ENCODE assay signal across 8 cellular contexts in the genomic region with DNA sequence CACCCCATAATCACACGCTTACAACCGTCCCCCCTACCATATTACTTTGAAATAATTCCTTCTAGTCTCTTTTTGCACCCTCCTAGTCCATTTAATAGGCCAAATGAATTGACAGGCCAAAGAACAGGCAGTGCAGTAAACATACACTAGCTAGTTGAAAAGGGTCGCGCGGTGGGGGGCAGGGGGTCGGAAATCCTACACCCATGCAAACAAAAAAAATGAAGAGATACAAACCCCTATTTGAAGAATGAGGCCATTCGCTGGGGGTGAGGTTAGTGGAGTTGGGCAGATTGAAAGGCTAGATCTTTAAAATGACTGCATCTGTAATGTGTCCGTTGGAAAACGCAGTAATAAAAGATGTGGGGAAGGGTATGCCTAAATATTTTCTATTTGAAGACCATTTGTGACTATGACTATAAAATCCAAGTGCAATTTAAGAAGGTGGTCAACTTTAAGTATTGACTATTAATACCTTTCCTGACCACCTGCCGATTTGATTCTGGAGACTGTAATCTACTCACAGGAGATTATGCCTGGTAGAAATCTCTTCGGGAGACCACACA. TPM values are rescaled to one million over a fixed set of nuclear protein-coding genes. Genes with fewer than 3 reads are reported as not detected.
DNase-seq lines count a peak whose midpoint lies in the region; TF ChIP-seq lines count a peak whose summit lies in the region.

No MANE protein-coding gene starts in this region.

- peaks cover 2% of the 10 kb centered on the region for H3K4me1 ChIP-seq in mesenchymal stem cell (ENCODE audit: control insufficient read depth, insufficient read depth, low read depth, low read length)

- peak overlapping the region; percentile 88 for H3K4me3 ChIP-seq in AG04450 (ENCODE audit: low read depth, low read length)
- H3K4me3 ChIP-seq in astrocyte of the cerebellum (ENCODE audit: low read depth, low read length), result peak overlapping the region; percentile 85
- peak overlapping the region; percentile 77 to 96 for H3K4me3 ChIP-seq in mesenchymal stem cell (ENCODE audit: insufficient read depth in 1 of 2, low read depth in 1 of 2, low read length in 2 of 2)

- WGBS in mesenchymal stem cell, result 36% methylated on average over 9 of the region's 11 CpGs

- no peak overlapping the region for H3K14ac ChIP-seq in mesenchymal stem cell (ENCODE audit: low read length in 2 of 2)

- no peak overlapping the region for H3K4ac ChIP-seq in mesenchymal stem cell (ENCODE audit: low read depth in 1 of 2, low read length in 2 of 2)

- POLR2A ChIA-PET in AG04450 (lab: Yijun Ruan, JAX), result interaction anchor here (1.2 kb wide), 1 partner anchor 58 kb away, joined by 7 read pairs; a partner anchor contains a TSS

- H3K27me3 ChIP-seq in AG04450 (ENCODE audit: control insufficient read depth, insufficient read depth, low read length), result no peaks in the 10 kb centered on the region
- no peaks in the 10 kb centered on the region for H3K27me3 ChIP-seq in mesenchymal stem cell (ENCODE audit: control insufficient read depth in 1 of 2, insufficient read depth in 1 of 2, low read length in 2 of 2)

- CTCF ChIA-PET in AG04450 (lab: Charles Lee), result interaction anchor here (0.8 to 1.9 kb wide), 3 partner anchors 44 to 276 kb away, joined by 3 to 7 read pairs (median 4); no protein-coding TSS in a partner anchor

- H3K23ac ChIP-seq in mesenchymal stem cell (ENCODE audit: low read length in 2 of 2), result no peak overlapping the region

- H3K9ac ChIP-seq in mesenchymal stem cell (ENCODE audit: low read length), result peak overlapping the region; percentile 93

- TF ChIP-seq CTCF in AG04450 (IDR thresholded peaks at IDR 0.05; ENCODE audit: low read depth, low read length), result no peak
- no peak for TF ChIP-seq CTCF in HFFc6 (IDR thresholded peaks at IDR 0.05)
- no peak for TF ChIP-seq CTCF in astrocyte of the cerebellum (IDR thresholded peaks at IDR 0.05; ENCODE audit: low read depth, low read length, missing control alignments)

- peak overlapping the region; percentile 91 for H3K4me3 Mint-ChIP-seq in HFFc6

- in situ Hi-C loops in astrocyte of the cerebellum (cut with HindIII; ENCODE audit: low sequenced_read_pairs), result no loop called here

- H2AFZ ChIP-seq in mesenchymal stem cell (ENCODE audit: low read depth, low read length), result no peak overlapping the region

- peak overlapping the region; percentile 74 for H3K4me2 ChIP-seq in mesenchymal stem cell (ENCODE audit: low read length, poor library complexity, severe bottlenecking)

- no peak overlapping the region for H2AK5ac ChIP-seq in mesenchymal stem cell (ENCODE audit: low read length, severe bottlenecking)

- H4K91ac ChIP-seq in mesenchymal stem cell (ENCODE audit: low read length), result no peak overlapping the region

- peaks cover 7% of the 10 kb centered on the region for H3K79me1 ChIP-seq in mesenchymal stem cell (replicated peaks; ENCODE audit: low read length, poor library complexity, severe bottlenecking)

- no peaks in the 10 kb centered on the region for H3K36me3 ChIP-seq in mesenchymal stem cell (ENCODE audit: control insufficient read depth in 1 of 2, insufficient read depth in 2 of 2, low read depth in 1 of 2, low read length in 2 of 2)

- peak overlapping the region; percentile 95 for H3K27ac Mint-ChIP-seq in HFFc6

- H3K27me3 Mint-ChIP-seq in HFFc6 (ENCODE audit: insufficient read depth), result no peaks in the 10 kb centered on the region

- no peak overlapping the region for H2BK12ac ChIP-seq in mesenchymal stem cell (ENCODE audit: low read length in 2 of 2)

- no peak overlapping the region for H2BK120ac ChIP-seq in mesenchymal stem cell (ENCODE audit: low read depth, low read length)

- no peak overlapping the region for H3K18ac ChIP-seq in mesenchymal stem cell (ENCODE audit: low read depth in 1 of 2, low read length in 2 of 2)

- no peak overlapping the region for H2BK15ac ChIP-seq in mesenchymal stem cell (ENCODE audit: low read depth, poor library complexity, severe bottlenecking)

- H3K9me3 ChIP-seq in AG04450 (ENCODE audit: control insufficient read depth, insufficient read depth, low read length) (no peaks in the 10 kb centered on the region), mesenchymal stem cell (ENCODE audit: control insufficient read depth, low read length) (no peaks in the 10 kb centered on the region)

- H3K27ac ChIP-seq in AG04450 (ENCODE audit: low read depth, low read length), result no peak overlapping the region
- no peak overlapping the region for H3K27ac ChIP-seq in mesenchymal stem cell (ENCODE audit: low read length, poor library complexity, severe bottlenecking)

- DNase-seq in AG04450 (ENCODE audit: low read depth, low spot score) (no peak), HFFc6 (no peak), astrocyte of the cerebellum (ENCODE audit: low read depth) (no peak), mesenchymal stem cell (no peak), dedifferentiated amniotic fluid mesenchymal stem cell (ENCODE audit: extremely low spot score) (no peak), NCI-H774 (lab: John Stamatoyannopoulos, UW) (no peak), DMS153 (lab: John Stamatoyannopoulos, UW) (no peak)
- no peak for DNase-seq in activated effector memory CD4-positive, alpha-beta T cell treated with Interleukin-2 at 50 U/mL for 16 hours

- H3K4me1 Mint-ChIP-seq in HFFc6 (ENCODE audit: low read depth), result peaks cover 29% of the 10 kb centered on the region

- H3K9me3 Mint-ChIP-seq in HFFc6, result no peaks in the 10 kb centered on the region

- H4K8ac ChIP-seq in mesenchymal stem cell (ENCODE audit: low read length), result no peak overlapping the region

- H3K36me3 Mint-ChIP-seq in HFFc6 (ENCODE audit: low read depth), result 0 out of 2 replicates have a peak, but pooled peaks cover 4% of the 10 kb centered on the region

- no peak overlapping the region for H2BK5ac ChIP-seq in mesenchymal stem cell (ENCODE audit: low read depth, low read length, poor library complexity, severe bottlenecking)

RNA-seq across cellular contexts. Expression of a gene that starts 0.9 kb away (rescaled TPM):
- 3.5 and 5.0 TPM in 2 replicates for polyA plus RNA-seq in AG04450 (2011; rRNA removed)
- 7.7 and 9.9 TPM in 2 replicates for polyA minus RNA-seq in AG04450 (2011; rRNA and poly(A)+ RNA removed)
- total RNA-seq in HFFc6 (2021; fragmentation: NEBNext Ultra II Directional; extraction: Animal tissue kit (Norgen Biotek cat#: 25700)), result 1 to 10 TPM; 5.6 to 8.3 (median 7.2) TPM
- 5.0 TPM for polyA plus RNA-seq in mesenchymal stem cell (2013, experiment 1 of 2)
- polyA plus RNA-seq in mesenchymal stem cell (2013, experiment 2 of 2), result 5.9 TPM

RNA-seq across cellular contexts. Expression of a gene that starts 58.1 kb away (rescaled TPM):
- 7.4 and 9.9 TPM in 2 replicates for polyA plus RNA-seq in AG04450 (2011; rRNA removed)
- 11.8 and 20.9 TPM in 2 replicates for polyA minus RNA-seq in AG04450 (2011; rRNA and poly(A)+ RNA removed)
- 10 to 100 TPM; 10.7 to 14.1 (median 12.8) TPM for total RNA-seq in HFFc6 (2021; fragmentation: NEBNext Ultra II Directional; extraction: Animal tissue kit (Norgen Biotek cat#: 25700))
- 6.2 TPM for polyA plus RNA-seq in mesenchymal stem cell (2013, experiment 1 of 2)
- polyA plus RNA-seq in mesenchymal stem cell (2013, experiment 2 of 2), result 5.8 TPM
